8 cellular contexts compared by ENCODE assay signal in the genomic region with DNA sequence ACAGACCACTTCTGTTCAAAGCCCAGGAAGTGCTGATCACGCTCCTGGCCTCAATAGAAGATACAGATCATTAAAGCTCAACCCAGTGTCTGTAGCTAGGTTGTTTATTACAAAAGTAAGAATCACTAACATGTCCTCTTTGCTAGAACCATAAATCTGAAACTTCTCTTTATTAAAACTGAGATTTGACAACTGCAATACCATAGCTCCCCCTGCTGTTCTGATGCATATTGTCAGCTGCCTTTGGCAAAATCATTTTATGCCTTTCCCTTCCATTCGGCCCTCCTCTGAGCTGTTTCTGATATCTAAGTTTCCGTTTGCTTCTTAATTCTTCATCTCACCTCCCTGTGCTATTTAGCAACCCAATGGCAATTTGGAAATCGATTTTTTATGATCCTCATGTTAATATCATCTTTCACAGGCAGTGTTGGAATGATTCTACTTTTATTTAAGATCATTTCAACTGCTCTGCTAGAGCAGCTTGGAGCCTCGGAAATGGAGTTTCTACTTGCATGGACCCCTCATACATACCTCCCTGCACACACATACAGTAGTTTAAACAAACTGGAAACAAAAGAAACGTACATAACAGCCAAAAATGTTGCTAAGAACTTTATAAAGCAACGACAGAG.
A peak's percentile ranks its signal among the peaks of the same experiment; 100 is the strongest.
DNase-seq lines count a peak whose midpoint lies in the region; ATAC-seq, FAIRE-seq and TF ChIP-seq lines count a peak whose summit lies in the region.

No MANE protein-coding gene starts in this region.

- no peaks in the 10 kb centered on the region for H3K36me3 ChIP-seq in lower lobe of right lung

- H3K27ac Mint-ChIP-seq in activated CD8-positive, alpha-beta memory T cell treated with anti-CD3 and anti-CD28 coated beads, Interleukin-2, amount 10 ng/mL, durations not matched to agents 7 days and 5 days = no peak overlapping the region

- ATAC-seq in GM18870 (IDR thresholded peaks at IDR 0.05; ENCODE audit: unreplicated experiment) (peak; percentile 83), HG03342 (IDR thresholded peaks at IDR 0.05; ENCODE audit: unreplicated experiment) (peak; percentile 71), lower lobe of right lung (peak; percentile 58 to 59)
- no peak for ATAC-seq in activated CD8-positive, alpha-beta memory T cell treated with anti-CD3 and anti-CD28 coated beads, Interleukin-2, amount 10 ng/mL, durations not matched to agents 7 days and 5 days

- H3K4me1 Mint-ChIP-seq in activated CD8-positive, alpha-beta memory T cell treated with anti-CD3 and anti-CD28 coated beads, Interleukin-2, amount 10 ng/mL, durations not matched to agents 7 days and 5 days = no peaks in the 10 kb centered on the region

- H3K4me3 ChIP-seq in cardiac fibroblast (replicated peaks in 1 of 2; ENCODE audit: low read depth in 2 of 2, low read length in 2 of 2) = no peak overlapping the region
- no peak overlapping the region for H3K4me3 ChIP-seq in lower lobe of right lung

- no peaks in the 10 kb centered on the region for H3K27me3 Mint-ChIP-seq in activated CD8-positive, alpha-beta memory T cell treated with anti-CD3 and anti-CD28 coated beads, Interleukin-2, amount 10 ng/mL, durations not matched to agents 7 days and 5 days

- no peak for FAIRE-seq in urothelium cell line (lab: Jason Lieb, UNC)

- CTCF ChIA-PET in activated CD8-positive, alpha-beta memory T cell treated with anti-CD3 and anti-CD28 coated beads, Interleukin-2, amount 10 ng/mL, durations not matched to agents 7 days and 5 days (lab: Charles Lee) = interaction anchor here (0.7 to 1.7 kb wide), 6 partner anchors 13 to 942 kb away, joined by 3 to 5 read pairs (median 4); no protein-coding TSS in a partner anchor

- no peak overlapping the region for H3K4me3 Mint-ChIP-seq in activated CD8-positive, alpha-beta memory T cell treated with anti-CD3 and anti-CD28 coated beads, Interleukin-2, amount 10 ng/mL, durations not matched to agents 7 days and 5 days

- H3K36me3 Mint-ChIP-seq in activated CD8-positive, alpha-beta memory T cell treated with anti-CD3 and anti-CD28 coated beads, Interleukin-2, amount 10 ng/mL, durations not matched to agents 7 days and 5 days = no peaks in the 10 kb centered on the region

- H3K9me3 ChIP-seq in lower lobe of right lung = no peaks in the 10 kb centered on the region

- H3K9me3 Mint-ChIP-seq in activated CD8-positive, alpha-beta memory T cell treated with anti-CD3 and anti-CD28 coated beads, Interleukin-2, amount 10 ng/mL, durations not matched to agents 7 days and 5 days (ENCODE audit: low read depth) = no peaks in the 10 kb centered on the region

- DNase-seq in D341Med (ENCODE audit: low spot score) = peak; percentile 48
- peak; percentile 37 to 79 for DNase-seq in NOMO-1 (lab: John Stamatoyannopoulos, UW; ENCODE audit: unreplicated experiment in 2 of 2)
- DNase-seq in cardiac fibroblast (ENCODE audit: low read depth in 2 of 2) = peak; percentile 79 to 83
- no peak for DNase-seq in lower lobe of right lung
- peak; percentile 27 for DNase-seq in urothelium cell line (ENCODE audit: low spot score)
- no peak for DNase-seq in activated CD8-positive, alpha-beta memory T cell treated with anti-CD3 and anti-CD28 coated beads, Interleukin-2, amount 10 ng/mL, durations not matched to agents 7 days and 5 days

- H3K27me3 ChIP-seq in lower lobe of right lung (ENCODE audit: low read depth) = no peaks in the 10 kb centered on the region

- no peak overlapping the region for H3K27ac ChIP-seq in lower lobe of right lung

- TF ChIP-seq CTCF in cardiac fibroblast (IDR thresholded peaks at IDR 0.05; ENCODE audit: low read depth, low read length) (peak; percentile 74), lower lobe of right lung (IDR thresholded peaks at IDR 0.05) (peak; percentile 73)

- no peaks in the 10 kb centered on the region for H3K4me1 ChIP-seq in lower lobe of right lung

- intact Hi-C loops in lower lobe of right lung (cut with DNase I) = loop anchor here (10.0 kb wide), 1 partner anchor 489 kb away; no protein-coding TSS in a partner anchor

Comparison
In these comparisons a context has a peak if more than half of its experiments do, and no peak if none do; other contexts are left out.
1. DNase-seq: peak in D341Med (single experiment), NOMO-1 (2 of 2), cardiac fibroblast (2 of 2) and urothelium cell line (single experiment); none in lower lobe of right lung (single experiment) and activated CD8-positive, alpha-beta memory T cell treated with anti-CD3 and anti-CD28 coated beads, Interleukin-2, amount 10 ng/mL, durations not matched to agents 7 days and 5 days (single experiment).